26 cellular contexts compared by ENCODE assay signal in genomic region chr3:14140668-14141067, GRCh38. TPM values are rescaled to one million over a fixed set of nuclear protein-coding genes. Genes with fewer than 3 reads are reported as not detected.
A peak's percentile ranks its signal among the peaks of the same experiment; 100 is the strongest.
DNase-seq lines count a peak whose midpoint lies in the region; ATAC-seq, FAIRE-seq and TF ChIP-seq lines count a peak whose summit lies in the region.
"Had no signal": no experiment of that assay in that cellular context is flagged by ENCODE, and none has a peak within 500 bp of the region (broad histone marks: within the 10 kb centered on the region; RNA-seq: fewer than 3 reads in every experiment).

No MANE protein-coding gene starts in this region.

- peaks cover 62% of the 10 kb centered on the region for H3F3A ChIP-seq in GM23248 (ENCODE audit: insufficient read depth)

- FAIRE-seq in RCC 7860 (lab: Jason Lieb, UNC) = no peak
- FAIRE-seq: GM12891 had no signal

- no peaks in the 10 kb centered on the region for H3K9me3 ChIP-seq in CD4-positive, alpha-beta T cell (ENCODE audit: control insufficient read depth, low read length)
- no peaks in the 10 kb centered on the region for H3K9me3 ChIP-seq in GM23248 (ENCODE audit: low read depth)
- no peaks in the 10 kb centered on the region for H3K9me3 ChIP-seq in testis
- H3K9me3 ChIP-seq: right lobe of liver, uterus had no signal

- H3K27ac ChIP-seq in CD4-positive, alpha-beta T cell (ENCODE audit: low read depth, low read length) = peak overlapping the region; percentile 90
- H3K27ac ChIP-seq in GM23248 (peak overlapping the region; percentile 100), testis (no peak overlapping the region)
- H3K27ac ChIP-seq: cardiac muscle cell, VCaP had no signal

- H3K36me3 ChIP-seq in GM23248 (ENCODE audit: low read depth) (peaks cover 20% of the 10 kb centered on the region; the same call in 1 of the 2 replicates), testis (ENCODE audit: low read depth, missing control alignments) (no peaks in the 10 kb centered on the region)
- H3K36me3 ChIP-seq: uterus had no signal

- H3K27me3 Mint-ChIP-seq in CD4-positive, alpha-beta T cell = no peaks in the 10 kb centered on the region
- H3K27me3 Mint-ChIP-seq in effector memory CD8-positive, alpha-beta T cell = no peaks in the 10 kb centered on the region
- no peaks in the 10 kb centered on the region for H3K27me3 Mint-ChIP-seq in osteocyte (ENCODE audit: unreplicated experiment)
- H3K27me3 Mint-ChIP-seq: activated naive CD4-positive, alpha-beta T cell treated with anti-CD3 and anti-CD28 coated beads, Interleukin-2, amount 50 U/mL, for 24 hours; activated T-helper 17 cell treated with anti-CD3 and anti-CD28 coated beads, Interleukin-2, amount 50 U/mL, for 72 hours had no signal

- H3K4me1 Mint-ChIP-seq in CD4-positive, alpha-beta T cell (ENCODE audit: low read depth) = peaks cover 55% of the 10 kb centered on the region
- H3K4me1 Mint-ChIP-seq in effector memory CD8-positive, alpha-beta T cell (ENCODE audit: low read depth in 2 of 2) = peaks cover 41 to 53% of the 10 kb centered on the region in 2 donors
- H3K4me1 Mint-ChIP-seq in osteocyte (ENCODE audit: unreplicated experiment) = peaks cover 38% of the 10 kb centered on the region

- no peak for TF ChIP-seq POLR2A in testis (IDR thresholded peaks at IDR 0.05)

- no peak for DNase-seq in CD4-positive, alpha-beta T cell
- DNase-seq in GM23248 (no peak), osteocyte (ENCODE audit: extremely low spot score, unreplicated experiment) (no peak), testis (no peak), iPS-NIHi11 (ENCODE audit: low spot score) (no peak), RCC 7860 (ENCODE audit: low spot score) (no peak)
- DNase-seq in effector memory CD8-positive, alpha-beta T cell = no peak
- DNase-seq: activated CD8-positive, alpha-beta memory T cell treated with anti-CD3 and anti-CD28 coated beads, Interleukin-2, amount 50 U/mL, for 48 hours; islet precursor cell; Kasumi-1; left ventricle myocardium superior; NCI-H1694; NCI-H446 treated with DMSO at 0.1 percent for 48 hours; NCI-H82; stimulated activated CD4-positive, alpha-beta T cell treated with anti-CD3 and anti-CD28 coated beads, Interleukin-4, amount 100 ng/mL, for 1 hour; substantia nigra; T-helper 9 cell had no signal

- H3K9ac ChIP-seq in GM23248 = no peak overlapping the region

- H3K9me2 ChIP-seq in GM23248 (ENCODE audit: insufficient read depth) = no peaks in the 10 kb centered on the region

- in situ Hi-C loops in GM23248 (cut with MboI) = no loop called here

- WGBS in GM23248 (ENCODE audit: low coverage in 1 of 2, low lambda C conversion rate in 2 of 2, missing lambda C conversion rate in 2 of 2), 2 experiments = 93 to 94% methylated on average over 2 of the region's 2 CpGs
- WGBS in testis, 2 donors = 89 to 93% methylated on average over 2 of the region's 2 CpGs

- no peaks in the 10 kb centered on the region for H3K9me3 Mint-ChIP-seq in CD4-positive, alpha-beta T cell
- no peaks in the 10 kb centered on the region for H3K9me3 Mint-ChIP-seq in effector memory CD8-positive, alpha-beta T cell
- no peaks in the 10 kb centered on the region for H3K9me3 Mint-ChIP-seq in osteocyte (ENCODE audit: unreplicated experiment)
- H3K9me3 Mint-ChIP-seq: activated naive CD4-positive, alpha-beta T cell treated with anti-CD3 and anti-CD28 coated beads, Interleukin-2, amount 50 U/mL, for 24 hours; activated T-helper 17 cell treated with anti-CD3 and anti-CD28 coated beads, Interleukin-2, amount 50 U/mL, for 72 hours; neural crest cell had no signal

- CTCF ChIA-PET in CD4-positive, alpha-beta T cell (lab: Charles Lee) = no interaction called here

- H3K27ac Mint-ChIP-seq in CD4-positive, alpha-beta T cell = peak overlapping the region; percentile 96
- H3K27ac Mint-ChIP-seq in effector memory CD8-positive, alpha-beta T cell = peak overlapping the region; percentile 98 to 99
- peak overlapping the region; percentile 14 for H3K27ac Mint-ChIP-seq in osteocyte (ENCODE audit: unreplicated experiment)

- H3K36me3 Mint-ChIP-seq in CD4-positive, alpha-beta T cell (ENCODE audit: low read depth) = peaks cover 71% of the 10 kb centered on the region
- peaks cover 75% of the 10 kb centered on the region for H3K36me3 Mint-ChIP-seq in effector memory CD8-positive, alpha-beta T cell (ENCODE audit: insufficient read depth)
- peaks cover 16% of the 10 kb centered on the region for H3K36me3 Mint-ChIP-seq in osteocyte (ENCODE audit: unreplicated experiment)

- POLR2A ChIA-PET in CD4-positive, alpha-beta T cell (lab: Charles Lee) = interaction anchor here (6.4 to 8.7 kb wide), 2 partner anchors 16 to 38 kb away, joined by 84 to 106 read pairs; partner anchors contain the start of genes CHCHD4, LSM3, TMEM43 and XPC

- H3K27me3 ChIP-seq in CD4-positive, alpha-beta T cell (ENCODE audit: control insufficient read depth, insufficient read depth, low read length) = no peaks in the 10 kb centered on the region
- H3K27me3 ChIP-seq in GM23248 (replicated peaks; ENCODE audit: insufficient read depth) (no peaks in the 10 kb centered on the region), testis (no peaks in the 10 kb centered on the region)
- H3K27me3 ChIP-seq: cardiac muscle cell, right lobe of liver, uterus had no signal

- peaks cover 64% of the 10 kb centered on the region for H3K4me1 ChIP-seq in GM23248 (ENCODE audit: insufficient read depth)
- peaks cover 12% of the 10 kb centered on the region for H3K4me1 ChIP-seq in testis

- H3K4me3 ChIP-seq in GM23248 = no peak overlapping the region
- no peak overlapping the region for H3K4me3 ChIP-seq in testis
- H3K4me3 ChIP-seq: cardiac muscle cell, right lobe of liver, uterus had no signal

- no peak overlapping the region for H3K4me3 Mint-ChIP-seq in CD4-positive, alpha-beta T cell
- H3K4me3 Mint-ChIP-seq in effector memory CD8-positive, alpha-beta T cell = no peak overlapping the region
- no peak overlapping the region for H3K4me3 Mint-ChIP-seq in osteocyte (ENCODE audit: unreplicated experiment)
- H3K4me3 Mint-ChIP-seq: activated naive CD4-positive, alpha-beta T cell treated with anti-CD3 and anti-CD28 coated beads, Interleukin-2, amount 50 U/mL, for 24 hours; activated T-helper 17 cell treated with anti-CD3 and anti-CD28 coated beads, Interleukin-2, amount 50 U/mL, for 72 hours; neural crest cell had no signal

- intact Hi-C loops in CD4-positive, alpha-beta T cell (cut with DNase I, micrococcal nuclease) = loop anchor here in 1 of 2 experiments (1.0 to 10.0 kb wide), 2 partner anchors 12 to 954 kb away; partner anchors contain the start of gene RBSN
- intact Hi-C loops in testis (cut with DNase I; ENCODE audit: low total_unique reads) = no loop called here

- no peak for ATAC-seq in CD4-positive, alpha-beta T cell (ENCODE audit: poor library complexity)
- no peak for ATAC-seq in effector memory CD8-positive, alpha-beta T cell (replicated peaks)
- ATAC-seq: activated T-helper 17 cell treated with anti-CD3 and anti-CD28 coated beads, Interleukin-2, amount 50 U/mL, for 72 hours; left ventricle myocardium superior; SK-N-SH treated with all-trans-retinoic acid at 6 μM for 48 hours had no signal

- H3K79me2 ChIP-seq in GM23248 (ENCODE audit: insufficient read depth) = no peaks in the 10 kb centered on the region

- no peak overlapping the region for H3K4me2 ChIP-seq in GM23248 (ENCODE audit: unreplicated experiment)

- H4K20me1 ChIP-seq in GM23248 (ENCODE audit: insufficient read depth) = no peaks in the 10 kb centered on the region

- no peak overlapping the region for H2AFZ ChIP-seq in GM23248

- no peak for TF ChIP-seq CTCF in CD4-positive, alpha-beta T cell (IDR thresholded peaks at IDR 0.05)
- no peak for TF ChIP-seq CTCF in osteocyte (IDR thresholded peaks at IDR 0.05)
- TF ChIP-seq CTCF in testis (IDR thresholded peaks at IDR 0.05) = no peak

RNA-seq across cellular contexts. Expression of gene TMEM43, which starts 15.8 kb away (rescaled TPM):
- 10 to 100 TPM; 24.8 to 27.6 TPM for total RNA-seq in CD4-positive, alpha-beta T cell
- total RNA-seq in GM23248 (2014; rRNA removed; shearing (Covaris generic)) = 166 and 203 TPM in 2 replicates
- 143 and 145 TPM in 2 replicates for polyA plus RNA-seq in GM23248 (2016; fragmentation: Nextera tagmentation; extraction: Ambion mirVana)
- 73.3 and 76.5 TPM in 2 replicates for total RNA-seq in osteocyte
- 10 to 100 TPM; 36.5 to 53.0 TPM for total RNA-seq in testis
- 43.3 TPM for polyA plus RNA-seq in testis (ENCODE audit: insufficient read depth, low read depth, low replicate concordance)

RNA-seq across cellular contexts. Expression of gene CHCHD4, which starts 16.0 kb away (rescaled TPM):
- 1 to 10 TPM in 1 of 2 experiments, under 1 TPM in 1; 0.50 to 1.1 TPM for total RNA-seq in CD4-positive, alpha-beta T cell
- 12.3 and 17.2 TPM in 2 replicates for total RNA-seq in GM23248 (2014; rRNA removed; shearing (Covaris generic))
- 15.1 and 15.4 TPM in 2 replicates for polyA plus RNA-seq in GM23248 (2016; fragmentation: Nextera tagmentation; extraction: Ambion mirVana)
- total RNA-seq in osteocyte = 7.2 and 7.9 TPM in 2 replicates
- 10 to 100 TPM; 13.3 to 15.7 TPM for total RNA-seq in testis
- 19.1 TPM for polyA plus RNA-seq in testis (ENCODE audit: insufficient read depth, low read depth, low replicate concordance)

RNA-seq across cellular contexts. Expression of gene XPC, which starts 37.7 kb away (rescaled TPM):
- total RNA-seq in CD4-positive, alpha-beta T cell = 10 to 100 TPM; 59.2 to 65.1 TPM
- total RNA-seq in GM23248 (2014; rRNA removed; shearing (Covaris generic)) = 62.1 and 76.4 TPM in 2 replicates
- polyA plus RNA-seq in GM23248 (2016; fragmentation: Nextera tagmentation; extraction: Ambion mirVana) = 42.4 and 44.1 TPM in 2 replicates
- 39.4 and 41.5 TPM in 2 replicates for total RNA-seq in osteocyte
- 10 to 100 TPM; 48.7 to 54.1 TPM for total RNA-seq in testis
- 25.1 TPM for polyA plus RNA-seq in testis (ENCODE audit: insufficient read depth, low read depth, low replicate concordance)

RNA-seq across cellular contexts. Expression of gene LSM3, which starts 37.9 kb away (rescaled TPM):
- 1 to 10 TPM; 6.5 to 6.9 TPM for total RNA-seq in CD4-positive, alpha-beta T cell
- total RNA-seq in GM23248 (2014; rRNA removed; shearing (Covaris generic)) = 9.4 and 10.4 TPM in 2 replicates
- polyA plus RNA-seq in GM23248 (2016; fragmentation: Nextera tagmentation; extraction: Ambion mirVana) (32.3 and 32.4 TPM in 2 replicates), testis (ENCODE audit: insufficient read depth, low read depth, low replicate concordance) (21.2 TPM)
- total RNA-seq in osteocyte (9.9 and 10.0 TPM in 2 replicates), testis (10 to 100 TPM; 13.6 to 14.9 TPM)

Comparison
In these comparisons a context has a peak if more than half of its experiments do, and no peak if none do; other contexts are left out.
1. H3K27ac ChIP-seq: peak in CD4-positive, alpha-beta T cell (single experiment) and GM23248 (single experiment); none in testis (0 of 2).
2. H3K27ac Mint-ChIP-seq: peak in every context shown above with its lines; median percentile 98 in effector memory CD8-positive, alpha-beta T cell; 96 in CD4-positive, alpha-beta T cell; 14 in osteocyte.